Comparison of ENCODE assay signal across 10 cellular contexts in the genomic region with DNA sequence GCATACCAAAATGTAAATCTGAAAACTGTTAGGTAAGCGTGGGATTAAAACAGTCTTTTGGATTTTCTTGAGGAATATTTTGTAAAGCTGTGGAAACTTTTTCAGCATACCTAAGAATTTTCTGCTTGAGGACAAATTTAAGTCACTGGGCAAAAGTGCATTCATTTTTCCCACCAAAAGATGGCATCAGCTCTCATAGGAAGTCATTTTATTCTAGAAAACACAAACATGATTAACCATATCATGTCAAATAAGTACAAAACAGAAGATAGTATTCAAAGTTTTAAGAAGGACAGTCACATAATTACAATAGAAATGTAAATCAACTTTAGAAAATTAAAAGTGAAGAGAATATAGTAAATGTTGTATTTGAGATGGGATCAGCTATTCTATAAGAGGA.
DNase-seq lines count a peak whose midpoint lies in the region; ATAC-seq and TF ChIP-seq lines count a peak whose summit lies in the region.
"Had no signal": no experiment of that assay in that cellular context is flagged by ENCODE, and none has a peak within 500 bp of the region (broad histone marks: within the 10 kb centered on the region; RNA-seq: fewer than 3 reads in every experiment).

No MANE protein-coding gene starts in this region.

- peak overlapping the region in 1 of 2 donors; percentile 25 for H3K27ac ChIP-seq in coronary artery

- ATAC-seq in sciatic nerve, result no peak
- no peak for ATAC-seq in activated T-helper 17 cell treated with anti-CD3 and anti-CD28 coated beads, Interleukin-2, amount 50 U/mL, for 72 hours (replicated peaks)
- no peak for ATAC-seq in GM18907 (IDR thresholded peaks at IDR 0.05; ENCODE audit: unreplicated experiment)
- no peak for ATAC-seq in HG02884 (IDR thresholded peaks at IDR 0.05; ENCODE audit: unreplicated experiment)

- TF ChIP-seq CTCF in coronary artery (IDR thresholded peaks at IDR 0.05), result peak; percentile 19

- H3K27me3 Mint-ChIP-seq in activated T-helper 17 cell treated with anti-CD3 and anti-CD28 coated beads, Interleukin-2, amount 50 U/mL, for 72 hours, result no peaks in the 10 kb centered on the region

- no peak overlapping the region for H3K4me3 ChIP-seq in coronary artery

- H3K27ac Mint-ChIP-seq in activated T-helper 17 cell treated with anti-CD3 and anti-CD28 coated beads, Interleukin-2, amount 50 U/mL, for 72 hours, result no peak overlapping the region
- H3K27ac Mint-ChIP-seq: mesothelial cell of epicardium had no signal

- peaks cover 15% of the 10 kb centered on the region for H3K36me3 Mint-ChIP-seq in activated T-helper 17 cell treated with anti-CD3 and anti-CD28 coated beads, Interleukin-2, amount 50 U/mL, for 72 hours (ENCODE audit: low read depth)

- no peak overlapping the region for H3K4me3 Mint-ChIP-seq in activated T-helper 17 cell treated with anti-CD3 and anti-CD28 coated beads, Interleukin-2, amount 50 U/mL, for 72 hours
- H3K4me3 Mint-ChIP-seq: mesothelial cell of epicardium had no signal

- DNase-seq in GM04503 (ENCODE audit: low read depth), result peak; percentile 8
- peak; percentile 30 for DNase-seq in NAMALWA (ENCODE audit: low spot score)
- no peak for DNase-seq in coronary artery (ENCODE audit: low spot score)
- DNase-seq in non-pigmented ciliary epithelial cell (ENCODE audit: low read depth), result peak; percentile 3
- no peak for DNase-seq in sciatic nerve (ENCODE audit: low spot score)
- DNase-seq: stimulated activated naive CD4-positive, alpha-beta T cell had no signal

- intact Hi-C loops in sciatic nerve (cut with DNase I), result no loop called here

- H3K4me1 Mint-ChIP-seq in activated T-helper 17 cell treated with anti-CD3 and anti-CD28 coated beads, Interleukin-2, amount 50 U/mL, for 72 hours, result no peaks in the 10 kb centered on the region

- no peaks in the 10 kb centered on the region for H3K9me3 Mint-ChIP-seq in activated T-helper 17 cell treated with anti-CD3 and anti-CD28 coated beads, Interleukin-2, amount 50 U/mL, for 72 hours
- H3K9me3 Mint-ChIP-seq: mesothelial cell of epicardium had no signal

Comparison
In these comparisons a context has a peak if more than half of its experiments do, and no peak if none do; other contexts are left out.
1. DNase-seq: peak in GM04503 (single experiment), NAMALWA (single experiment) and non-pigmented ciliary epithelial cell (single experiment); none in coronary artery (single experiment) and sciatic nerve (single experiment).